1 cellular context compared by ENCODE assay signal in genomic region chr10:22503315-22504090, GRCh38.
TF ChIP-seq lines count a peak whose summit lies in the region.

No MANE protein-coding gene starts in this region.

TF ChIP-seq in GM23338, 12 proteins besides CTCF, POLR2A, EP300 and RAD21:
- TF ChIP-seq ZNF462 (CRISPR knock-in tag; IDR thresholded peaks at IDR 0.05) = no peak
- TF ChIP-seq STAT1 (IDR thresholded peaks at IDR 0.05; ENCODE audit: unreplicated experiment) = no peak
- TF ChIP-seq REST (IDR thresholded peaks at IDR 0.05; ENCODE audit: unreplicated experiment) = no peak
- TF ChIP-seq CREB1 (CRISPR knock-in tag; IDR thresholded peaks at IDR 0.05; ENCODE audit: low read depth) = no peak
- TF ChIP-seq EZH2phosphoT487 (IDR thresholded peaks at IDR 0.05; ENCODE audit: unreplicated experiment) = no peak
- TF ChIP-seq POLR2AphosphoS5 (IDR thresholded peaks at IDR 0.05; ENCODE audit: low read depth) = no peak
- no peak for TF ChIP-seq ZNF331 (CRISPR knock-in tag; IDR thresholded peaks at IDR 0.05; ENCODE audit: low read depth)
- no peak for TF ChIP-seq JUNB (IDR thresholded peaks at IDR 0.05; ENCODE audit: unreplicated experiment)
- no peak for TF ChIP-seq EZH2 (IDR thresholded peaks at IDR 0.05; ENCODE audit: low read depth, unreplicated experiment)
- TF ChIP-seq ZNF114 (CRISPR knock-in tag; IDR thresholded peaks at IDR 0.05) = no peak
- no peak for TF ChIP-seq ETS1 (IDR thresholded peaks at IDR 0.05)
- no peak for TF ChIP-seq NANOG (IDR thresholded peaks at IDR 0.05; ENCODE audit: borderline replicate concordance)
